ENCODE assay signal across 8 cellular contexts in the genomic region with DNA sequence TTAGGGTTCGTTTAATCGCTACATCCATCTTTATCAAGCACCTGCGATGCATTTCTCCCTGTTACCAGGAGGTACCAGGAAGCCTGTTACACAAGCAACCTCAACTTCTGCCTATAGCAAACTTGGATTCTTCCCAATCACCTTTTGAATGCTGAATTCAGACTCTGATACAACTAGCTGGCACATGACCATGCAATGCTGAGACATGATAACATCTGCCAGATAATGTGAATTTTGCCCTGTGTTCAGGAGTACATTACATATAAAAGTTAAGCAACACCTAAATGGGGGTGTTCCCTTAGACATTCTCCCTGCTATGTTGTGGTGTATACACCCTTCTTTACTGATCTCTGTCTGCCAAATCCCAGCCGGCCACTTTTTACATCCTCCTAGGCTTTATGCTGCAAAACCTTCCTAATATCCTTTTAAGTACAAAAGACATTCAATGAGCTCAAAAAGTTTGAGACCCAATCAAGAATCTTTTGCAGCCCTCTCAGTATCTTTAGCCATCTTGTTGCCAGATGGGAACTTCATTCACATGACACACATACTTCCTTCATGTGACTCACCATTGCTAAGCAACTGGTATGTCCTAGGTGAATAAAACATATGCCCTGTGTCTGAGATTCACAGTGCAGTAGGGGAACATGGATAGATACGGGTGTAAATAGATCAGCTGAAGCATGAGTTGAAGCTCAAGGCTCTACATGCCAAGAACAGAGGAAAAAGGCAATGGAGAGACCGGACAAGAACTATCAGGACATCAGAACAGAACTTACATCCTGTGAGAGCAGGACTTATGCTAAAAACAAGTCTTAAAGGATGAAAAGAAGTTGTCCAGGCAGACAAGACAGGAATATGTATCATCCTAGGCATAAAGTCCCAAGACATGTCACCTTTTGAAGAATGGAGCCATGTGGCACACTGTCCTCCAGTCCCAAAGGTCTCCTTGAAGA.
A peak's percentile ranks its signal among the peaks of the same experiment; 100 is the strongest.
DNase-seq lines count a peak whose midpoint lies in the region; TF ChIP-seq lines count a peak whose summit lies in the region.

No MANE protein-coding gene starts in this region.

- no peaks in the 10 kb centered on the region for H3K4me1 ChIP-seq in hepatocyte (ENCODE audit: insufficient read depth)
- H3K4me1 ChIP-seq in HAP-1: no peaks in the 10 kb centered on the region

- no peaks in the 10 kb centered on the region for H3K9me2 ChIP-seq in hepatocyte (replicated peaks; ENCODE audit: insufficient read depth)

- H3K27ac ChIP-seq in hepatocyte: peak overlapping the region; percentile 45

- H4K20me1 ChIP-seq in hepatocyte (ENCODE audit: insufficient read depth, poor library complexity, severe bottlenecking): no peaks in the 10 kb centered on the region

- no peak overlapping the region for H2AFZ ChIP-seq in hepatocyte

- 85% methylated on average over 6 of the region's 6 CpGs for WGBS in hepatocyte (ENCODE audit: low lambda C conversion rate, missing lambda C conversion rate)

- TF ChIP-seq CTCF in hepatocyte (IDR thresholded peaks at IDR 0.05; ENCODE audit: poor library complexity): no peak

- DNase-seq in HPDE6-E6E7 (ENCODE audit: extremely low spot score) (peak; percentile 97), amniotic epithelial cell (ENCODE audit: low read depth) (peak; percentile 91), hepatocyte (ENCODE audit: low spot score) (peak; percentile 31), stromal cell of bone marrow (ENCODE audit: low read depth) (peak; percentile 69), OCI-M1 (lab: John Stamatoyannopoulos, UW) (no peak), HAP-1 (ENCODE audit: low spot score in 2 of 2) (no peak), KBM-7 (no peak)
- DNase-seq in activated CD4-positive, alpha-beta T cell treated with anti-CD3 and anti-CD28 coated beads for 4 hours: no peak

- H3K79me2 ChIP-seq in hepatocyte: no peaks in the 10 kb centered on the region

- in situ Hi-C loops in HAP-1 (cut with MboI; ENCODE audit: low sequenced_read_pairs) (no loop called here), KBM-7 (cut with MboI; ENCODE audit: low pct_unique_long_range_greater_than_20kb, low sequenced_read_pairs) (no loop called here)

- H3K4me3 ChIP-seq in hepatocyte (no peak overlapping the region), HAP-1 (no peak overlapping the region)

- H3K27me3 ChIP-seq in hepatocyte: no peaks in the 10 kb centered on the region
- H3K27me3 ChIP-seq in HAP-1 (ENCODE audit: low read depth): no peaks in the 10 kb centered on the region

- no peaks in the 10 kb centered on the region for H3K36me3 ChIP-seq in hepatocyte (replicated peaks; ENCODE audit: insufficient read depth, low read depth)
- no peaks in the 10 kb centered on the region for H3K36me3 ChIP-seq in HAP-1 (replicated peaks)

- H3K4me2 ChIP-seq in hepatocyte: no peak overlapping the region

- H3K9me3 ChIP-seq in hepatocyte (ENCODE audit: low read depth): no peaks in the 10 kb centered on the region
- H3K9me3 ChIP-seq in HAP-1: no peaks in the 10 kb centered on the region

Comparison
In these comparisons a context has a peak if more than half of its experiments do, and no peak if none do; other contexts are left out.
1. DNase-seq: peak in HPDE6-E6E7 (single experiment), amniotic epithelial cell (single experiment), hepatocyte (single experiment) and stromal cell of bone marrow (single experiment); none in OCI-M1 (single experiment), HAP-1 (0 of 2), activated CD4-positive, alpha-beta T cell treated with anti-CD3 and anti-CD28 coated beads for 4 hours (0 of 2) and KBM-7 (single experiment).